In genomic region chr3:44359146-44359751, GRCh38 we compare ENCODE assay signal across 19 cellular contexts. TPM values are rescaled to one million over a fixed set of nuclear protein-coding genes. Genes with fewer than 3 reads are reported as not detected.
A peak's percentile ranks its signal among the peaks of the same experiment; 100 is the strongest.
DNase-seq lines count a peak whose midpoint lies in the region; ATAC-seq, FAIRE-seq and TF ChIP-seq lines count a peak whose summit lies in the region.
"Had no signal": no experiment of that assay in that cellular context is flagged by ENCODE, and none has a peak within 500 bp of the region (broad histone marks: within the 10 kb centered on the region; RNA-seq: fewer than 3 reads in every experiment).

No MANE protein-coding gene starts in this region.

- H3K4me3 ChIP-seq in HAP-1: no peak overlapping the region
- H3K4me3 ChIP-seq in kidney (ENCODE audit: low read length in 2 of 2): no peak overlapping the region
- H3K4me3 ChIP-seq: ascending aorta, gastrocnemius medialis, SJSA1, tibial artery had no signal

- H3K9me3 ChIP-seq in HAP-1 (no peaks in the 10 kb centered on the region), T-helper 17 cell (ENCODE audit: control insufficient read depth, low read length, poor library complexity, severe bottlenecking) (no peaks in the 10 kb centered on the region), kidney (ENCODE audit: control insufficient read depth in 1 of 2, low read length in 2 of 2) (no peaks in the 10 kb centered on the region)
- H3K9me3 ChIP-seq: ascending aorta, BE2C, gastrocnemius medialis, SJSA1, tibial artery had no signal

- H3K36me3 ChIP-seq in HAP-1 (replicated peaks): no peaks in the 10 kb centered on the region
- no peaks in the 10 kb centered on the region for H3K36me3 ChIP-seq in kidney (ENCODE audit: control insufficient read depth in 1 of 2, insufficient read depth in 2 of 2, low read length in 2 of 2)
- H3K36me3 ChIP-seq: BE2C had no signal

- peaks cover 8% of the 10 kb centered on the region for H3K4me1 Mint-ChIP-seq in T-helper 17 cell
- H3K4me1 Mint-ChIP-seq: stimulated activated memory B cell treated with anti-CD40 and anti-IgM and Interleukin-4, amounts not matched to agents 10 μg/mL and 1 μg/mL and 100 μg/mL, for 72 hours had no signal

- no peak for FAIRE-seq in kidney (lab: Jason Lieb, UNC)

- ATAC-seq in T-helper 17 cell: no peak
- no peak for ATAC-seq in GM21515 (IDR thresholded peaks at IDR 0.05; ENCODE audit: unreplicated experiment)
- ATAC-seq in GM18502 (IDR thresholded peaks at IDR 0.05; ENCODE audit: poor library complexity, unreplicated experiment): no peak
- ATAC-seq: gastrocnemius medialis; PC-3; stimulated activated memory B cell treated with anti-CD40 and anti-IgM and Interleukin-4, amounts not matched to agents 10 μg/mL and 1 μg/mL and 100 μg/mL, for 72 hours had no signal

- H3K27me3 ChIP-seq in HAP-1 (ENCODE audit: low read depth): no peaks in the 10 kb centered on the region
- H3K27me3 ChIP-seq: ascending aorta, BE2C, gastrocnemius medialis, SJSA1, tibial artery had no signal

- no peak overlapping the region for H3K4me3 Mint-ChIP-seq in T-helper 17 cell
- H3K4me3 Mint-ChIP-seq: stimulated activated memory B cell treated with anti-CD40 and anti-IgM and Interleukin-4, amounts not matched to agents 10 μg/mL and 1 μg/mL and 100 μg/mL, for 72 hours had no signal

- no peak overlapping the region for H3K9ac ChIP-seq in kidney (ENCODE audit: low read length in 2 of 2)

- H3K36me3 Mint-ChIP-seq in T-helper 17 cell (ENCODE audit: low read depth): peaks cover 13% of the 10 kb centered on the region

- in situ Hi-C loops in HAP-1 (cut with MboI; ENCODE audit: low sequenced_read_pairs): no loop called here

- H3K27ac Mint-ChIP-seq in T-helper 17 cell: peak overlapping the region; percentile 66
- H3K27ac Mint-ChIP-seq: activated T-helper 2 cell treated with anti-CD3 and anti-CD28 coated beads, Interferon-gamma antibody, Interleukin-2, Interleukin-4, amounts not matched to agents 10 μg/mL and 5 μg/mL and 100 μg/mL, durations not matched to agents 14 hours and 24 hours and 36 hours; stimulated activated memory B cell treated with anti-CD40 and anti-IgM and Interleukin-4, amounts not matched to agents 10 μg/mL and 1 μg/mL and 100 μg/mL, for 72 hours had no signal

- TF ChIP-seq CTCF in kidney (IDR thresholded peaks at IDR 0.05; ENCODE audit: borderline replicate concordance, extremely low read depth, insufficient read depth): no peak

- peak; percentile 59 to 61 for DNase-seq in HAP-1 (ENCODE audit: low spot score in 2 of 2)
- no peak for DNase-seq in T-helper 17 cell
- no peak for DNase-seq in kidney
- peak; percentile 90 for DNase-seq in renal cortical epithelial cell (ENCODE audit: low read depth)
- no peak for DNase-seq in DMS79 treated with DMSO at 0.1 percent for 48 hours (lab: John Stamatoyannopoulos, UW)
- DNase-seq: activated CD4-positive, CD25-positive, alpha-beta regulatory T cell treated with anti-CD3 and anti-CD28 coated beads, Interleukin-2, amount 50 U/mL, for 72 hours; BE2C; cortex of kidney; gastrocnemius medialis; NCI-H2081; NCI-H524 treated with DMSO at 0.1 percent for 48 hours; PC-3; tibial artery had no signal

- H3K4me1 ChIP-seq in HAP-1 (peaks cover 38% of the 10 kb centered on the region), kidney (ENCODE audit: control insufficient read depth in 1 of 2, insufficient read depth in 1 of 2, low read depth in 1 of 2, low read length in 2 of 2) (peaks cover 8 to 9% of the 10 kb centered on the region in 2 donors)
- H3K4me1 ChIP-seq: BE2C had no signal

- H3K27ac ChIP-seq in kidney (ENCODE audit: low read depth in 2 of 2, low read length in 2 of 2): peak overlapping the region; percentile 3 to 73
- H3K27ac ChIP-seq: ascending aorta, gastrocnemius medialis, SJSA1, tibial artery had no signal

- intact Hi-C loops in kidney (cut with DNase I): no loop called here

- H3K27me3 Mint-ChIP-seq in T-helper 17 cell: no peaks in the 10 kb centered on the region
- H3K27me3 Mint-ChIP-seq: stimulated activated memory B cell treated with anti-CD40 and anti-IgM and Interleukin-4, amounts not matched to agents 10 μg/mL and 1 μg/mL and 100 μg/mL, for 72 hours had no signal

RNA-seq across cellular contexts. Expression of gene TCAIM, which starts 20.7 kb away (rescaled TPM):
- total RNA-seq in T-helper 17 cell (1 to 10 TPM; 6.3 to 9.4 TPM), kidney (30.4 TPM), renal cortical epithelial cell (37.3 and 61.1 TPM in 2 replicates)
- 26.5 TPM for polyA plus RNA-seq in kidney (ENCODE audit: insufficient read depth, low read depth, low replicate concordance)

Comparison
In these comparisons a context has a peak if more than half of its experiments do, and no peak if none do; other contexts are left out.
1. DNase-seq: peak in HAP-1 (2 of 2) and renal cortical epithelial cell (single experiment); none in T-helper 17 cell (0 of 3), kidney (single experiment) and DMS79 treated with DMSO at 0.1 percent for 48 hours (single experiment).